In genomic region chrX:112819813-112820212, GRCh38 we compare ENCODE assay signal across 9 cellular contexts.
"Had no signal": no experiment of that assay in that cellular context is flagged by ENCODE, and none has a peak within 500 bp of the region (broad histone marks: within the 10 kb centered on the region; RNA-seq: fewer than 3 reads in every experiment).

No MANE protein-coding gene starts in this region.

- H3K27ac Mint-ChIP-seq: activated naive CD4-positive, alpha-beta T cell treated with anti-CD3 and anti-CD28 coated beads, Interleukin-2, amount 50 U/mL, for 72 hours; effector memory CD8-positive, alpha-beta T cell; stimulated activated memory B cell treated with anti-CD40 and anti-IgM and Interleukin-4, amounts not matched to agents 10 μg/mL and 1 μg/mL and 100 μg/mL, for 72 hours had no signal

- H3K27me3 Mint-ChIP-seq: effector memory CD8-positive, alpha-beta T cell; stimulated activated memory B cell treated with anti-CD40 and anti-IgM and Interleukin-4, amounts not matched to agents 10 μg/mL and 1 μg/mL and 100 μg/mL, for 72 hours had no signal

- H3K4me3 ChIP-seq: adrenal gland, lung, thoracic aorta had no signal

- H3K9me3 Mint-ChIP-seq: activated naive CD4-positive, alpha-beta T cell treated with anti-CD3 and anti-CD28 coated beads, Interleukin-2, amount 50 U/mL, for 72 hours; effector memory CD8-positive, alpha-beta T cell; stimulated activated memory B cell treated with anti-CD40 and anti-IgM and Interleukin-4, amounts not matched to agents 10 μg/mL and 1 μg/mL and 100 μg/mL, for 72 hours had no signal

- H3K4me1 Mint-ChIP-seq: stimulated activated memory B cell treated with anti-CD40 and anti-IgM and Interleukin-4, amounts not matched to agents 10 μg/mL and 1 μg/mL and 100 μg/mL, for 72 hours had no signal

- DNase-seq: activated CD4-positive, alpha-beta T cell treated with anti-CD3 and anti-CD28 coated beads, Interleukin-2, amount 50 U/mL, for 4 hours; activated gamma-delta T cell; adrenal gland; effector memory CD8-positive, alpha-beta T cell; stimulated activated CD4-positive, alpha-beta T cell treated with anti-CD3 and anti-CD28 coated beads, Interleukin-4, amount 100 ng/mL, for 4 hours had no signal

- H3K4me3 Mint-ChIP-seq: effector memory CD8-positive, alpha-beta T cell; stimulated activated memory B cell treated with anti-CD40 and anti-IgM and Interleukin-4, amounts not matched to agents 10 μg/mL and 1 μg/mL and 100 μg/mL, for 72 hours had no signal

- H3K36me3 Mint-ChIP-seq: activated naive CD4-positive, alpha-beta T cell treated with anti-CD3 and anti-CD28 coated beads, Interleukin-2, amount 50 U/mL, for 72 hours; stimulated activated memory B cell treated with anti-CD40 and anti-IgM and Interleukin-4, amounts not matched to agents 10 μg/mL and 1 μg/mL and 100 μg/mL, for 72 hours had no signal

- H3K27ac ChIP-seq: adrenal gland, thoracic aorta had no signal

- H3K36me3 ChIP-seq: adrenal gland, thoracic aorta had no signal

- ATAC-seq: effector memory CD8-positive, alpha-beta T cell; stimulated activated memory B cell treated with anti-CD40 and anti-IgM and Interleukin-4, amounts not matched to agents 10 μg/mL and 1 μg/mL and 100 μg/mL, for 72 hours had no signal

- H3K4me1 ChIP-seq: adrenal gland had no signal

- H3K9me3 ChIP-seq: adrenal gland, thoracic aorta had no signal
